In genomic region chr14:56579345-56580316, GRCh38 we compare ENCODE assay signal across 7 cellular contexts.
A peak's percentile ranks its signal among the peaks of the same experiment; 100 is the strongest.
DNase-seq lines count a peak whose midpoint lies in the region; ATAC-seq, FAIRE-seq and TF ChIP-seq lines count a peak whose summit lies in the region.

TMEM260 (plus strand) TSS chr14:56579798; CDS start chr14:56579915, 117 bp downstream.

- peak; percentile 81 for DNase-seq in GM18507 (ENCODE audit: extremely low spot score, insufficient read length, low read depth)
- peak; percentile 79 to 92 for DNase-seq in NCI-H1930 (lab: John Stamatoyannopoulos, UW)
- DNase-seq in T-helper 9 cell = peak; percentile 88
- peak; percentile 77 for DNase-seq in astrocyte of the cerebellum (ENCODE audit: low read depth)
- DNase-seq in hippocampal formation (lab: John Stamatoyannopoulos, UW) = peak; percentile 85 to 88
- DNase-seq in retina = peak; percentile 98

- ATAC-seq in HG02973 (IDR thresholded peaks at IDR 0.05; ENCODE audit: unreplicated experiment) = peak; percentile 79

- in situ Hi-C loops in astrocyte of the cerebellum (cut with HindIII; ENCODE audit: low sequenced_read_pairs) = no loop called here

- peak; percentile 96 for TF ChIP-seq CTCF in astrocyte of the cerebellum (IDR thresholded peaks at IDR 0.05; ENCODE audit: low read depth, low read length, missing control alignments)

- FAIRE-seq in GM18507 (lab: Jason Lieb, UNC) = peak; percentile 92

- peak within 1 kb of the TSS; percentile 94 for H3K4me3 ChIP-seq in astrocyte of the cerebellum (ENCODE audit: low read depth, low read length)

Comparison
In these comparisons a context has a peak if more than half of its experiments do, and no peak if none do; other contexts are left out.
1. Peak in every context shown above with its lines: DNase-seq, ATAC-seq and H3K4me3 ChIP-seq.